In the genomic region with DNA sequence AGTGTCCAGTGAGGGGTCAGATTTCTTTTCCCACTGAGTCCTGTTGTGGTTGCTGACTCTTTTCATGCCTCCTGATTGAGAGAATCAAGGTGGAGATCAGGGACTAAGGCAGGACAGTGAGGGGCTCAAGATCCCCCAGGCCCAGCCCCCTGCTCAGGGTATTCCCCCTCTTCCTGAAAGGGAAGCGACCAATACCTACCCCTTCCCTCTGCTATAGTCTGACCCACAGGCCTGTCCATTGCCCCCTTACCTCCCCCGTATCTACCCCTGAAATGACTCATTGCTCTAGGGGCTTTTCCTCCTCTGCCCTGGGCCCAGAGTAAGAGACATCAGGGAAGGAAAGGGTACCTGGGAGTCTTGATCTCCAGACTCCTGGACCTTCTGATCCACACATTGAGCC, we compare ENCODE assay signal across 38 cellular contexts.
"Had no signal": no experiment of that assay in that cellular context is flagged by ENCODE, and none has a peak within 500 bp of the region (broad histone marks: within the 10 kb centered on the region; RNA-seq: fewer than 3 reads in every experiment).

No MANE protein-coding gene starts in this region.

- H3K4me1 ChIP-seq: adrenal gland, ascending aorta, body of pancreas, breast epithelium had no signal

- H3K27me3 Mint-ChIP-seq: activated naive CD4-positive, alpha-beta T cell treated with anti-CD3 and anti-CD28 coated beads, Interleukin-2, amount 10 ng/mL, durations not matched to agents 7 days and 5 days; activated naive CD4-positive, alpha-beta T cell treated with anti-CD3 and anti-CD28 coated beads, Interleukin-2, amount 50 U/mL, for 24 hours; activated naive CD8-positive, alpha-beta T cell; activated naive CD8-positive, alpha-beta T cell treated with anti-CD3 and anti-CD28 coated beads for 36 hours; activated naive CD8-positive, alpha-beta T cell treated with anti-CD3 and anti-CD28 coated beads, Interleukin-2, amount 10 ng/mL, durations not matched to agents 7 days and 5 days; activated naive CD8-positive, alpha-beta T cell treated with anti-CD3 and anti-CD28 coated beads, Interleukin-2, amount 50 U/mL, for 24 hours; activated T-cell treated with anti-CD3 and anti-CD28 coated beads, Interleukin-2, amount 50 U/mL, for 24 hours; activated T-helper 17 cell treated with anti-CD3 and anti-CD28 coated beads, Interleukin-2, amount 50 U/mL, for 72 hours; central memory CD8-positive, alpha-beta T cell had no signal

- H3K4me1 Mint-ChIP-seq: activated naive CD4-positive, alpha-beta T cell treated with anti-CD3 and anti-CD28 coated beads, Interleukin-2, amount 10 ng/mL, durations not matched to agents 7 days and 5 days; activated naive CD4-positive, alpha-beta T cell treated with anti-CD3 and anti-CD28 coated beads, Interleukin-2, amount 50 U/mL, for 24 hours; activated naive CD8-positive, alpha-beta T cell treated with anti-CD3 and anti-CD28 coated beads for 36 hours; activated naive CD8-positive, alpha-beta T cell treated with anti-CD3 and anti-CD28 coated beads, Interleukin-2, amount 10 ng/mL, durations not matched to agents 7 days and 5 days; activated naive CD8-positive, alpha-beta T cell treated with anti-CD3 and anti-CD28 coated beads, Interleukin-2, amount 50 U/mL, for 24 hours; activated T-helper 17 cell treated with anti-CD3 and anti-CD28 coated beads, Interleukin-2, amount 50 U/mL, for 72 hours; brain; central memory CD8-positive, alpha-beta T cell had no signal

- H3K27ac Mint-ChIP-seq: activated naive CD4-positive, alpha-beta T cell treated with anti-CD3 and anti-CD28 coated beads for 36 hours; activated naive CD4-positive, alpha-beta T cell treated with anti-CD3 and anti-CD28 coated beads, Interleukin-2, amount 10 ng/mL, durations not matched to agents 7 days and 5 days; activated naive CD4-positive, alpha-beta T cell treated with anti-CD3 and anti-CD28 coated beads, Interleukin-2, amount 50 U/mL, for 24 hours; activated naive CD4-positive, alpha-beta T cell treated with anti-CD3 and anti-CD28 coated beads, Interleukin-2, amount 50 U/mL, for 72 hours; activated naive CD8-positive, alpha-beta T cell; activated naive CD8-positive, alpha-beta T cell treated with anti-CD3 and anti-CD28 coated beads for 36 hours; activated naive CD8-positive, alpha-beta T cell treated with anti-CD3 and anti-CD28 coated beads, Interleukin-2, amount 10 ng/mL, durations not matched to agents 7 days and 5 days; activated naive CD8-positive, alpha-beta T cell treated with anti-CD3 and anti-CD28 coated beads, Interleukin-2, amount 50 U/mL, for 24 hours; activated T-cell treated with anti-CD3 and anti-CD28 coated beads, Interleukin-2, amount 50 U/mL, for 24 hours; activated T-cell treated with anti-CD3 and anti-CD28 coated beads, Interleukin-2, amount 50 U/mL, for 72 hours; activated T-helper 1 cell treated with anti-CD3 and anti-CD28 coated beads, Interleukin-12 subunit alpha, Interleukin-12 subunit beta, Interleukin-2, Interleukin-4 antibody, amounts not matched to agents 30 ng/mL and 10 ng/mL and 1 ng/mL, durations not matched to agents 14 hours and 24 hours and 36 hours; activated T-helper 17 cell treated with anti-CD3 and anti-CD28 coated beads, Interleukin-2, amount 50 U/mL, for 72 hours; activated T-helper 2 cell treated with anti-CD3 and anti-CD28 coated beads, Interferon-gamma antibody, Interleukin-2, Interleukin-4, amounts not matched to agents 10 μg/mL and 5 μg/mL and 100 μg/mL, durations not matched to agents 14 hours and 24 hours and 36 hours; brain had no signal

- H3K36me3 Mint-ChIP-seq: activated naive CD4-positive, alpha-beta T cell treated with anti-CD3 and anti-CD28 coated beads, Interleukin-2, amount 10 ng/mL, durations not matched to agents 7 days and 5 days; activated naive CD4-positive, alpha-beta T cell treated with anti-CD3 and anti-CD28 coated beads, Interleukin-2, amount 50 U/mL, for 24 hours; activated naive CD8-positive, alpha-beta T cell; activated naive CD8-positive, alpha-beta T cell treated with anti-CD3 and anti-CD28 coated beads for 36 hours; activated naive CD8-positive, alpha-beta T cell treated with anti-CD3 and anti-CD28 coated beads, Interleukin-2, amount 10 ng/mL, durations not matched to agents 7 days and 5 days; brain had no signal

- H3K4me3 Mint-ChIP-seq: activated naive CD4-positive, alpha-beta T cell treated with anti-CD3 and anti-CD28 coated beads for 36 hours; activated naive CD4-positive, alpha-beta T cell treated with anti-CD3 and anti-CD28 coated beads, Interleukin-2, amount 10 ng/mL, durations not matched to agents 7 days and 5 days; activated naive CD4-positive, alpha-beta T cell treated with anti-CD3 and anti-CD28 coated beads, Interleukin-2, amount 50 U/mL, for 24 hours; activated naive CD8-positive, alpha-beta T cell; activated naive CD8-positive, alpha-beta T cell treated with anti-CD3 and anti-CD28 coated beads for 36 hours; activated naive CD8-positive, alpha-beta T cell treated with anti-CD3 and anti-CD28 coated beads, Interleukin-2, amount 10 ng/mL, durations not matched to agents 7 days and 5 days; activated naive CD8-positive, alpha-beta T cell treated with anti-CD3 and anti-CD28 coated beads, Interleukin-2, amount 50 U/mL, for 24 hours; activated T-cell treated with anti-CD3 and anti-CD28 coated beads, Interleukin-2, amount 50 U/mL, for 24 hours; activated T-cell treated with anti-CD3 and anti-CD28 coated beads, Interleukin-2, amount 50 U/mL, for 4 hours; activated T-cell treated with anti-CD3 and anti-CD28 coated beads, Interleukin-2, amount 50 U/mL, for 72 hours; activated T-helper 1 cell treated with anti-CD3 and anti-CD28 coated beads, Interleukin-12 subunit alpha, Interleukin-12 subunit beta, Interleukin-2, Interleukin-4 antibody, amounts not matched to agents 30 ng/mL and 10 ng/mL and 1 ng/mL, durations not matched to agents 14 hours and 24 hours and 36 hours; activated T-helper 17 cell treated with anti-CD3 and anti-CD28 coated beads, Interleukin-2, amount 50 U/mL, for 72 hours; brain; central memory CD8-positive, alpha-beta T cell had no signal

- ATAC-seq: activated naive CD4-positive, alpha-beta T cell treated with anti-CD3 and anti-CD28 coated beads, Interleukin-2, amount 50 U/mL, for 72 hours; activated naive CD8-positive, alpha-beta T cell treated with anti-CD3 and anti-CD28 coated beads, Interleukin-2, amount 50 U/mL, for 24 hours; activated T-cell treated with anti-CD3 and anti-CD28 coated beads, Interleukin-2, amount 50 U/mL, for 4 hours; activated T-cell treated with anti-CD3 and anti-CD28 coated beads, Interleukin-2, amount 50 U/mL, for 72 hours; activated T-helper 17 cell treated with anti-CD3 and anti-CD28 coated beads, Interleukin-2, amount 50 U/mL, for 72 hours; body of pancreas had no signal

- H3K27me3 ChIP-seq: adrenal gland, ascending aorta, body of pancreas, brain microvascular endothelial cell, breast epithelium, cardiac muscle cell had no signal

- H3K4me3 ChIP-seq: adrenal gland, ascending aorta, body of pancreas, breast epithelium, cardiac muscle cell had no signal

- H3K36me3 ChIP-seq: adrenal gland, ascending aorta, brain microvascular endothelial cell, breast epithelium, cardiac muscle cell had no signal

- DNase-seq: activated effector memory CD4-positive, alpha-beta T cell treated with anti-CD3 and anti-CD28 coated beads, Interleukin-2, amount 50 U/mL, for 16 hours; activated effector memory CD4-positive, alpha-beta T cell treated with Interleukin-2 at 50 U/mL for 16 hours; activated gamma-delta T cell; activated gamma-delta T cell treated with Interleukin-2 at 50 U/mL for 16 hours; activated naive CD4-positive, alpha-beta T cell; activated naive CD4-positive, alpha-beta T cell treated with anti-CD3 and anti-CD28 coated beads for 36 hours; activated naive CD4-positive, alpha-beta T cell treated with anti-CD3 and anti-CD28 coated beads, Interleukin-2, amount 10 ng/mL, durations not matched to agents 7 days and 5 days; activated naive CD4-positive, alpha-beta T cell treated with anti-CD3 and anti-CD28 coated beads, Interleukin-2, amount 50 U/mL, for 16 hours; activated naive CD4-positive, alpha-beta T cell treated with Interleukin-2 at 50 U/mL for 16 hours; activated naive CD8-positive, alpha-beta T cell treated with anti-CD3 and anti-CD28 coated beads for 36 hours; activated naive CD8-positive, alpha-beta T cell treated with anti-CD3 and anti-CD28 coated beads, Interleukin-2, amount 10 ng/mL, durations not matched to agents 7 days and 5 days; activated naive CD8-positive, alpha-beta T cell treated with anti-CD3 and anti-CD28 coated beads, Interleukin-2, amount 50 U/mL, for 24 hours; activated T-cell treated with anti-CD3 and anti-CD28 coated beads, Interleukin-2, amount 50 U/mL, for 1 hour; activated T-cell treated with anti-CD3 and anti-CD28 coated beads, Interleukin-2, amount 50 U/mL, for 24 hours; activated T-cell treated with anti-CD3 and anti-CD28 coated beads, Interleukin-2, amount 50 U/mL, for 4 hours; activated T-cell treated with anti-CD3 and anti-CD28 coated beads, Interleukin-2, amount 50 U/mL, for 48 hours; activated T-cell treated with anti-CD3 and anti-CD28 coated beads, Interleukin-2, amount 50 U/mL, for 72 hours; adrenal gland; amniotic stem cell; amygdala; anterior cingulate cortex; aorta; body of pancreas; brain microvascular endothelial cell; caudate nucleus; central memory CD4-positive, alpha-beta T cell; cerebellar nuclear complex had no signal

- H3K27ac ChIP-seq: adrenal gland, ascending aorta, body of pancreas, brain microvascular endothelial cell, breast epithelium, cardiac muscle cell had no signal

- H3K9me3 ChIP-seq: adrenal gland, ascending aorta, body of pancreas, breast epithelium had no signal

- H3K9me3 Mint-ChIP-seq: activated naive CD8-positive, alpha-beta T cell treated with anti-CD3 and anti-CD28 coated beads for 36 hours had no signal
